ENCODE assay signal across 8 cellular contexts in the genomic region with DNA sequence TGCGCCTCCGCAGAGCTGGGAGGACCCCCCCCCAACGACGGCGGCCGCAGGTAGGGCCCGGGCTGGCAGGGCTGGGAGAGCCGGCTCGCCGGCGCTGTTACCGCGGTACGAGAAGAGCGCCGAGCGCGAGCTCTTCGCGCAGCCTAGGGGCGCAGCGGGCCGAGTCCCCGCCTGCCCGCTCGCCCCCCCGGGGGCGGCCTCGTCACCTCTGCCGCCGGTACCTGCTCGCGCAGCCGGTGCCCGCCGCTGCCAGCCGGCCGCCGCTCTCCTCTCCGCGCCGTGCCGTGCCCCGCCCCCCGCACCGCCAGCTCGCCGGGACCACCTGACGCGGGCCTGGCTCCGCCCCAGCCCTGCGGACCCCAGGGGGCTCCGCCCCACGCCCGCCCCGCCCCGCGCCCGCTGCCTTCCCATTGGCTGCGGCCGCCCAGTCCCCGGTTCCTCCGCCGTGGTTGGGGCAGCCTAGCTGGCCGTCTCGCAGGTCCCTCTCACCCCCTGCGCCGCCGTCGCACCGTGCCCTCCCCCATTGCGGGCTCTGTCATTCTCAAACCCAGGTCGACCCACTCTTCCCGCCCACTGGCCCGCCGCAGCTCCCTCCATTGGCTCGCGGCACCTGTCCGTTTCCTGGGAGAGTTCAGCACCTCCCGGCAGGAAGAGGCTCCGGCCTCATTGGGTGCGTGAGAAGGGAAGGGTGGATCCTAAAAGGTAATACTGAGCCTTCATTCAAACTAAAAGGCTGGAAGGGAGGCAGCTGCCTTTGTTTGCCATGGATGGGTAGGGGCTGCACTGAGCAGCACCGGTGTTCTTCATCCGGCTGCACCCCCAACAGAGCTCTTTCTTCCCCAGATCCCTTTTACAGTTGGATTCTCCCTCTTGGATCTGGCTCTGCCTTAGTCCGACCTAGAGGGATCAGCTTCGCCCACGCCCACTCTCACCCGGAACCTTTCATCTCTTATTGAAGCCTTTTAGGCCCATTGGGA. TPM values are rescaled to one million over a fixed set of nuclear protein-coding genes. Genes with fewer than 3 reads are reported as not detected.
DNase-seq lines count a peak whose midpoint lies in the region; ATAC-seq and TF ChIP-seq lines count a peak whose summit lies in the region.

A gene (minus strand): TSS at position 276 of the 977 bp plus-strand sequence. CDS start 342 bp downstream, outside the sequence.

- H3K27ac ChIP-seq in C4-2B (peak within 1 kb of the TSS; percentile 49), ectodermal cell (ENCODE audit: insufficient read depth, low read depth, low read length, poor library complexity, severe bottlenecking) (peak within 1 kb of the TSS; percentile 87), mesenchymal stem cell (ENCODE audit: low read length, poor library complexity, severe bottlenecking) (peak within 1 kb of the TSS; percentile 61)

- no peak within 1 kb of the TSS for H4K91ac ChIP-seq in mesenchymal stem cell (ENCODE audit: low read length)

- CTCF ChIA-PET in activated CD4-positive, alpha-beta memory T cell treated with anti-CD3 and anti-CD28 coated beads for 36 hours (lab: Charles Lee) = interaction anchor here (0.8 to 2.4 kb wide), 14 partner anchors 8 to 170 kb away, joined by 3 to 11 read pairs (median 4); a partner anchor contains a TSS

- 0% methylated on average over 88 of the region's 88 CpGs for WGBS in ectodermal cell, 2 experiments
- WGBS in mesenchymal stem cell = 1% methylated on average over 68 of the region's 88 CpGs

- no peaks in the 10 kb centered on the region for H3K9me3 Mint-ChIP-seq in activated CD4-positive, alpha-beta memory T cell treated with anti-CD3 and anti-CD28 coated beads for 36 hours

- H3K27ac Mint-ChIP-seq in activated CD4-positive, alpha-beta memory T cell treated with anti-CD3 and anti-CD28 coated beads for 36 hours = no peak within 1 kb of the TSS

- no peak within 1 kb of the TSS for H3K4ac ChIP-seq in mesenchymal stem cell (ENCODE audit: low read depth in 1 of 2, low read length in 2 of 2)

- H3K9me3 ChIP-seq in ectodermal cell (ENCODE audit: control insufficient read depth, low read length) (no peaks in the 10 kb centered on the region), mesenchymal stem cell (ENCODE audit: control insufficient read depth, low read length) (no peaks in the 10 kb centered on the region)

- TF ChIP-seq CTCF in C4-2B (conservative IDR thresholded peaks at IDR 0.05) = no peak; the same call in 1 of the 2 replicates

- H3K4me3 Mint-ChIP-seq in activated CD4-positive, alpha-beta memory T cell treated with anti-CD3 and anti-CD28 coated beads for 36 hours = no peak within 1 kb of the TSS

- ATAC-seq in GM19372 (IDR thresholded peaks at IDR 0.05; ENCODE audit: low read depth, unreplicated experiment) (peak; percentile 88), HG03521 (IDR thresholded peaks at IDR 0.05; ENCODE audit: unreplicated experiment) (peak; percentile 85)

- H2BK15ac ChIP-seq in mesenchymal stem cell (ENCODE audit: low read depth, poor library complexity, severe bottlenecking) = peak within 1 kb of the TSS; percentile 44

- peak within 1 kb of the TSS; percentile 84 for H2AFZ ChIP-seq in mesenchymal stem cell (ENCODE audit: low read depth, low read length)

- H3K27me3 Mint-ChIP-seq in activated CD4-positive, alpha-beta memory T cell treated with anti-CD3 and anti-CD28 coated beads for 36 hours = no peaks in the 10 kb centered on the region

- H3K14ac ChIP-seq in mesenchymal stem cell (ENCODE audit: low read length in 2 of 2) = peak within 1 kb of the TSS in 1 of 2 experiments; percentile 62

- H3K36me3 ChIP-seq in ectodermal cell (ENCODE audit: control insufficient read depth, insufficient read depth, low read length) = no peaks in the 10 kb centered on the region
- H3K36me3 ChIP-seq in mesenchymal stem cell (ENCODE audit: control insufficient read depth in 1 of 2, insufficient read depth in 2 of 2, low read depth in 1 of 2, low read length in 2 of 2) = peaks cover 0 to 2% of the 10 kb centered on the region in 2 experiments

- H4K8ac ChIP-seq in mesenchymal stem cell (ENCODE audit: low read length) = no peak within 1 kb of the TSS

- no peak within 1 kb of the TSS for H2BK120ac ChIP-seq in mesenchymal stem cell (ENCODE audit: low read depth, low read length)

- peak within 1 kb of the TSS; percentile 89 for H3K4me2 ChIP-seq in mesenchymal stem cell (ENCODE audit: low read length, poor library complexity, severe bottlenecking)

- peak within 1 kb of the TSS in 1 of 2 experiments; percentile 49 for H3K23ac ChIP-seq in mesenchymal stem cell (ENCODE audit: low read length in 2 of 2)

- H3K79me1 ChIP-seq in mesenchymal stem cell (replicated peaks; ENCODE audit: low read length, poor library complexity, severe bottlenecking) = peaks cover 27% of the 10 kb centered on the region

- H2BK12ac ChIP-seq in mesenchymal stem cell (ENCODE audit: low read length in 2 of 2) = no peak within 1 kb of the TSS

- DNase-seq in NCI-H69 (lab: John Stamatoyannopoulos, UW) (peak; percentile 99), mesenchymal stem cell (peak; percentile 60)
- peak; percentile 96 for DNase-seq in activated CD4-positive, alpha-beta memory T cell treated with anti-CD3 and anti-CD28 coated beads for 36 hours
- peak; percentile 81 for DNase-seq in stimulated activated CD8-positive, alpha-beta memory T cell treated with anti-CD3 and anti-CD28 coated beads, Interleukin-12 subunit alpha, Interleukin-12 subunit beta, amount 100 ng/mL, for 24 hours (ENCODE audit: extremely low read depth)

- H3K4me1 ChIP-seq in ectodermal cell (ENCODE audit: control insufficient read depth, insufficient read depth, low read length) = peaks cover 31% of the 10 kb centered on the region
- H3K4me1 ChIP-seq in mesenchymal stem cell (ENCODE audit: control insufficient read depth, insufficient read depth, low read depth, low read length) = peaks cover 9% of the 10 kb centered on the region

- peak within 1 kb of the TSS; percentile 73 for H3K4me3 ChIP-seq in ectodermal cell (ENCODE audit: insufficient read depth, low read depth, low read length)
- peak within 1 kb of the TSS; percentile 68 to 97 for H3K4me3 ChIP-seq in mesenchymal stem cell (ENCODE audit: insufficient read depth in 1 of 2, low read depth in 1 of 2, low read length in 2 of 2)

- H3K36me3 Mint-ChIP-seq in activated CD4-positive, alpha-beta memory T cell treated with anti-CD3 and anti-CD28 coated beads for 36 hours = no peaks in the 10 kb centered on the region

- H2AK5ac ChIP-seq in mesenchymal stem cell (ENCODE audit: low read length, severe bottlenecking) = no peak within 1 kb of the TSS

- no peak within 1 kb of the TSS for H3K18ac ChIP-seq in mesenchymal stem cell (ENCODE audit: low read depth in 1 of 2, low read length in 2 of 2)

- POLR2A ChIA-PET in activated CD4-positive, alpha-beta memory T cell treated with anti-CD3 and anti-CD28 coated beads for 36 hours (lab: Charles Lee) = interaction anchor here (0.5 to 2.8 kb wide), 6 partner anchors 12 to 308 kb away, joined by 3 to 10 read pairs (median 6); a partner anchor contains a TSS

- no peak within 1 kb of the TSS for H2BK5ac ChIP-seq in mesenchymal stem cell (ENCODE audit: low read depth, low read length, poor library complexity, severe bottlenecking)

- intact Hi-C loops in activated CD4-positive, alpha-beta memory T cell treated with anti-CD3 and anti-CD28 coated beads for 36 hours (cut with micrococcal nuclease) = loop anchor here (1.0 to 5.0 kb wide), 6 partner anchors 8 to 511 kb away; a partner anchor contains a TSS

- H3K9ac ChIP-seq in mesenchymal stem cell (ENCODE audit: low read length) = no peak within 1 kb of the TSS

- peaks cover 6% of the 10 kb centered on the region for H3K4me1 Mint-ChIP-seq in activated CD4-positive, alpha-beta memory T cell treated with anti-CD3 and anti-CD28 coated beads for 36 hours (ENCODE audit: low read depth)

- H3K27me3 ChIP-seq in ectodermal cell (ENCODE audit: control insufficient read depth, insufficient read depth, low read length, poor library complexity, severe bottlenecking) (no peaks in the 10 kb centered on the region), mesenchymal stem cell (ENCODE audit: control insufficient read depth in 1 of 2, insufficient read depth in 1 of 2, low read length in 2 of 2) (peaks cover 0 to 82% of the 10 kb centered on the region in 2 experiments)

RNA-seq across cellular contexts. Expression of the gene that starts here (rescaled TPM):
- 1 to 10 TPM; 5.9 to 6.3 TPM for total RNA-seq in activated CD4-positive, alpha-beta memory T cell treated with anti-CD3 and anti-CD28 coated beads for 36 hours
- 11.4 TPM for polyA plus RNA-seq in ectodermal cell (2013, experiment 1 of 4)
- 14.6 TPM for polyA plus RNA-seq in ectodermal cell (2013, experiment 2 of 4)
- 7.6 TPM for polyA plus RNA-seq in ectodermal cell (2013, experiment 3 of 4)
- 9.2 TPM for polyA plus RNA-seq in ectodermal cell (2013, experiment 4 of 4)
- 0.41 TPM for polyA plus RNA-seq in mesenchymal stem cell (2013, experiment 1 of 2)
- polyA plus RNA-seq in mesenchymal stem cell (2013, experiment 2 of 2) = 0.45 TPM

Comparison
In these comparisons a context has a peak if more than half of its experiments do, and no peak if none do; other contexts are left out.
1. Peak in every context shown above with its lines: DNase-seq, ATAC-seq, H3K4me3 ChIP-seq and H3K27ac ChIP-seq.